Comparison of ENCODE assay signal across 1 cellular context in genomic region chr10:119178371-119179119, GRCh38.
TF ChIP-seq lines count a peak whose summit lies in the region.

Gene PRDX3 (minus strand): TSS chr10:119178812. CDS start chr10:119178790, 22 bp downstream.

TF ChIP-seq in A549, 52 proteins besides CTCF, POLR2A, EP300 and RAD21 (continued from another document):
- TF ChIP-seq, protein P1, sequence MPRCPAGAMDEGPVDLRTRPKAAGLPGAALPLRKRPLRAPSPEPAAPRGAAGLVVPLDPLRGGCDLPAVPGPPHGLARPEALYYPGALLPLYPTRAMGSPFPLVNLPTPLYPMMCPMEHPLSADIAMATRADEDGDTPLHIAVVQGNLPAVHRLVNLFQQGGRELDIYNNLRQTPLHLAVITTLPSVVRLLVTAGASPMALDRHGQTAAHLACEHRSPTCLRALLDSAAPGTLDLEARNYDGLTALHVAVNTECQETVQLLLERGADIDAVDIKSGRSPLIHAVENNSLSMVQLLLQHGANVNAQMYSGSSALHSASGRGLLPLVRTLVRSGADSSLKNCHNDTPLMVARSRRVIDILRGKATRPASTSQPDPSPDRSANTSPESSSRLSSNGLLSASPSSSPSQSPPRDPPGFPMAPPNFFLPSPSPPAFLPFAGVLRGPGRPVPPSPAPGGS (IDR thresholded peaks at IDR 0.05): peak; percentile 92
